1 cellular context compared by ENCODE assay signal in genomic region chr15:40282144-40282869, GRCh38.
TF ChIP-seq lines count a peak whose summit lies in the region.

No MANE protein-coding gene starts in this region.

TF ChIP-seq in HepG2, 621 proteins besides CTCF, POLR2A, EP300 and RAD21 (continued from another document and continues in another):
- TF ChIP-seq, protein P1, sequence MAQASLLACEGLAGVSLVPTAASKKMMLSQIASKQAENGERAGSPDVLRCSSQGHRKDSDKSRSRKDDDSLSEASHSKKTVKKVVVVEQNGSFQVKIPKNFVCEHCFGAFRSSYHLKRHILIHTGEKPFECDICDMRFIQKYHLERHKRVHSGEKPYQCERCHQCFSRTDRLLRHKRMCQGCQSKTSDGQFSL (CRISPR knock-in tag; IDR thresholded peaks at IDR 0.05), result no peak
- TF ChIP-seq CERS6 (CRISPR knock-in tag; IDR thresholded peaks at IDR 0.05), result no peak
- no peak for TF ChIP-seq ZBTB39 (CRISPR knock-in tag; IDR thresholded peaks at IDR 0.05)
- no peak for TF ChIP-seq ZNF292 (CRISPR knock-in tag; IDR thresholded peaks at IDR 0.05; ENCODE audit: borderline replicate concordance, low read depth)
- TF ChIP-seq, protein P2, sequence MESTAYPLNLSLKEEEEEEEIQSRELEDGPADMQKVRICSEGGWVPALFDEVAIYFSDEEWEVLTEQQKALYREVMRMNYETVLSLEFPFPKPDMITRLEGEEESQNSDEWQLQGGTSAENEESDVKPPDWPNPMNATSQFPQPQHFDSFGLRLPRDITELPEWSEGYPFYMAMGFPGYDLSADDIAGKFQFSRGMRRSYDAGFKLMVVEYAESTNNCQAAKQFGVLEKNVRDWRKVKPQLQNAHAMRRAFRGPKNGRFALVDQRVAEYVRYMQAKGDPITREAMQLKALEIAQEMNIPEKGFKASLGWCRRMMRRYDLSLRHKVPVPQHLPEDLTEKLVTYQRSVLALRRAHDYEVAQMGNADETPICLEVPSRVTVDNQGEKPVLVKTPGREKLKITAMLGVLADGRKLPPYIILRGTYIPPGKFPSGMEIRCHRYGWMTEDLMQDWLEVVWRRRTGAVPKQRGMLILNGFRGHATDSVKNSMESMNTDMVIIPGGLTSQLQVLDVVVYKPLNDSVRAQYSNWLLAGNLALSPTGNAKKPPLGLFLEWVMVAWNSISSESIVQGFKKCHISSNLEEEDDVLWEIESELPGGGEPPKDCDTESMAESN (CRISPR knock-in tag; conservative IDR thresholded peaks at IDR 0.05), result no peak
- no peak for TF ChIP-seq PHB2 (IDR thresholded peaks at IDR 0.05; ENCODE audit: partially characterized antibody)
- no peak for TF ChIP-seq ZNF383 (CRISPR knock-in tag; IDR thresholded peaks at IDR 0.05; ENCODE audit: borderline replicate concordance)
- TF ChIP-seq ZNF639 (CRISPR knock-in tag; conservative IDR thresholded peaks at IDR 0.05), result no peak
- TF ChIP-seq ZNF10 (CRISPR knock-in tag; IDR thresholded peaks at IDR 0.05; ENCODE audit: borderline replicate concordance, low read depth), result no peak
- no peak for TF ChIP-seq ZNF558 (CRISPR knock-in tag; IDR thresholded peaks at IDR 0.05; ENCODE audit: borderline replicate concordance)
- no peak for TF ChIP-seq SALL2 (CRISPR knock-in tag; IDR thresholded peaks at IDR 0.05)
- TF ChIP-seq, protein P3, sequence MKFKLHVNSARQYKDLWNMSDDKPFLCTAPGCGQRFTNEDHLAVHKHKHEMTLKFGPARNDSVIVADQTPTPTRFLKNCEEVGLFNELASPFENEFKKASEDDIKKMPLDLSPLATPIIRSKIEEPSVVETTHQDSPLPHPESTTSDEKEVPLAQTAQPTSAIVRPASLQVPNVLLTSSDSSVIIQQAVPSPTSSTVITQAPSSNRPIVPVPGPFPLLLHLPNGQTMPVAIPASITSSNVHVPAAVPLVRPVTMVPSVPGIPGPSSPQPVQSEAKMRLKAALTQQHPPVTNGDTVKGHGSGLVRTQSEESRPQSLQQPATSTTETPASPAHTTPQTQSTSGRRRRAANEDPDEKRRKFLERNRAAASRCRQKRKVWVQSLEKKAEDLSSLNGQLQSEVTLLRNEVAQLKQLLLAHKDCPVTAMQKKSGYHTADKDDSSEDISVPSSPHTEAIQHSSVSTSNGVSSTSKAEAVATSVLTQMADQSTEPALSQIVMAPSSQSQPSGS (CRISPR knock-in tag; IDR thresholded peaks at IDR 0.05), result no peak
- peak; percentile 34; the same call in 1 of the 2 replicates for TF ChIP-seq BRCA1 (CRISPR knock-in tag; IDR thresholded peaks at IDR 0.05)
- 0 out of 2 replicates have a peak, but pooled peaks have one; percentile 31 for TF ChIP-seq MXD3 (CRISPR knock-in tag; IDR thresholded peaks at IDR 0.05)
- no peak for TF ChIP-seq ZNF251 (CRISPR knock-in tag; IDR thresholded peaks at IDR 0.05)
- TF ChIP-seq HNRNPL (IDR thresholded peaks at IDR 0.05; ENCODE audit: low read depth, low read length), result no peak
- TF ChIP-seq ZBTB33 (CRISPR knock-in tag; IDR thresholded peaks at IDR 0.05), result no peak
- TF ChIP-seq, protein P4, sequence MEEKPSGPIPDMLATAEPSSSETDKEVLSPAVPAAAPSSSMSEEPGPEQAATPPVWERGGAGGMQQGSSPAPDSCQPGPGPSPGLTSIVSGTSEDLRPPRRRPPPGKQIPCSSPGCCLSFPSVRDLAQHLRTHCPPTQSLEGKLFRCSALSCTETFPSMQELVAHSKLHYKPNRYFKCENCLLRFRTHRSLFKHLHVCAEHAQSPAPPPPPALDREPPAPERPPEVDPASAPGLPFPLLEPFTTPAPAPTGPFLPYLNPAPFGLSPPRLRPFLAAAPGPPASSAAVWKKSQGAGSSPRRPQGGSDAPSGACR (CRISPR knock-in tag; IDR thresholded peaks at IDR 0.05), result no peak
- no peak for TF ChIP-seq HOXA7 (CRISPR knock-in tag; IDR thresholded peaks at IDR 0.05)
- TF ChIP-seq ZNF124 (CRISPR knock-in tag; IDR thresholded peaks at IDR 0.05), result no peak
- no peak for TF ChIP-seq ZNF160 (CRISPR knock-in tag; IDR thresholded peaks at IDR 0.05)
- TF ChIP-seq MIER2 (CRISPR knock-in tag; IDR thresholded peaks at IDR 0.05), result no peak
- TF ChIP-seq ZMYM3 (CRISPR knock-in tag; IDR thresholded peaks at IDR 0.05), result no peak
- TF ChIP-seq, protein P5, sequence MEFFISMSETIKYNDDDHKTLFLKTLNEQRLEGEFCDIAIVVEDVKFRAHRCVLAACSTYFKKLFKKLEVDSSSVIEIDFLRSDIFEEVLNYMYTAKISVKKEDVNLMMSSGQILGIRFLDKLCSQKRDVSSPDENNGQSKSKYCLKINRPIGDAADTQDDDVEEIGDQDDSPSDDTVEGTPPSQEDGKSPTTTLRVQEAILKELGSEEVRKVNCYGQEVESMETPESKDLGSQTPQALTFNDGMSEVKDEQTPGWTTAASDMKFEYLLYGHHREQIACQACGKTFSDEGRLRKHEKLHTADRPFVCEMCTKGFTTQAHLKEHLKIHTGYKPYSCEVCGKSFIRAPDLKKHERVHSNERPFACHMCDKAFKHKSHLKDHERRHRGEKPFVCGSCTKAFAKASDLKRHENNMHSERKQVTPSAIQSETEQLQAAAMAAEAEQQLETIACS (CRISPR knock-in tag; IDR thresholded peaks at IDR 0.05), result peak; percentile 89
- TF ChIP-seq ZMYM4 (CRISPR knock-in tag; IDR thresholded peaks at IDR 0.05), result 0 out of 2 replicates have a peak, but pooled peaks have one; percentile 21
- TF ChIP-seq HMGA1 (CRISPR knock-in tag; conservative IDR thresholded peaks at IDR 0.05), result no peak
- no peak for TF ChIP-seq ZBTB1 (CRISPR knock-in tag; IDR thresholded peaks at IDR 0.05; ENCODE audit: borderline replicate concordance)
- TF ChIP-seq, protein P6, sequence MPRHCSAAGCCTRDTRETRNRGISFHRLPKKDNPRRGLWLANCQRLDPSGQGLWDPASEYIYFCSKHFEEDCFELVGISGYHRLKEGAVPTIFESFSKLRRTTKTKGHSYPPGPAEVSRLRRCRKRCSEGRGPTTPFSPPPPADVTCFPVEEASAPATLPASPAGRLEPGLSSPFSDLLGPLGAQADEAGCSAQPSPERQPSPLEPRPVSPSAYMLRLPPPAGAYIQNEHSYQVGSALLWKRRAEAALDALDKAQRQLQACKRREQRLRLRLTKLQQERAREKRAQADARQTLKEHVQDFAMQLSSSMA (CRISPR knock-in tag; IDR thresholded peaks at IDR 0.05), result no peak; the same call in 1 of the 2 replicates
- no peak for TF ChIP-seq SIX4 (CRISPR knock-in tag; IDR thresholded peaks at IDR 0.05)
- no peak for TF ChIP-seq FOXA3 (CRISPR knock-in tag; IDR thresholded peaks at IDR 0.05)
- TF ChIP-seq, protein P7, sequence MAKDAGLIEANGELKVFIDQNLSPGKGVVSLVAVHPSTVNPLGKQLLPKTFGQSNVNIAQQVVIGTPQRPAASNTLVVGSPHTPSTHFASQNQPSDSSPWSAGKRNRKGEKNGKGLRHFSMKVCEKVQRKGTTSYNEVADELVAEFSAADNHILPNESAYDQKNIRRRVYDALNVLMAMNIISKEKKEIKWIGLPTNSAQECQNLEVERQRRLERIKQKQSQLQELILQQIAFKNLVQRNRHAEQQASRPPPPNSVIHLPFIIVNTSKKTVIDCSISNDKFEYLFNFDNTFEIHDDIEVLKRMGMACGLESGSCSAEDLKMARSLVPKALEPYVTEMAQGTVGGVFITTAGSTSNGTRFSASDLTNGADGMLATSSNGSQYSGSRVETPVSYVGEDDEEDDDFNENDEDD (CRISPR knock-in tag; IDR thresholded peaks at IDR 0.05; ENCODE audit: borderline replicate concordance), result peak; percentile 35; the same call in 1 of the 2 replicates
- TF ChIP-seq ZNF644 (CRISPR knock-in tag; IDR thresholded peaks at IDR 0.05; ENCODE audit: low read depth), result no peak
- no peak for TF ChIP-seq SOX13 (IDR thresholded peaks at IDR 0.05)
- no peak for TF ChIP-seq SOX13 (CRISPR knock-in tag; conservative IDR thresholded peaks at IDR 0.05 in 1 of 2, IDR thresholded peaks at IDR 0.05 in 1 of 2)
- no peak for TF ChIP-seq ZNF234 (CRISPR knock-in tag; conservative IDR thresholded peaks at IDR 0.05)
- 0 out of 2 replicates have a peak, but pooled peaks have one; percentile 8 for TF ChIP-seq HNF4G (IDR thresholded peaks at IDR 0.05; ENCODE audit: borderline replicate concordance, low read depth, low read length)
- no peak for TF ChIP-seq HNF4G (CRISPR knock-in tag; IDR thresholded peaks at IDR 0.05; ENCODE audit: borderline replicate concordance, low read depth)
- TF ChIP-seq, protein P8, sequence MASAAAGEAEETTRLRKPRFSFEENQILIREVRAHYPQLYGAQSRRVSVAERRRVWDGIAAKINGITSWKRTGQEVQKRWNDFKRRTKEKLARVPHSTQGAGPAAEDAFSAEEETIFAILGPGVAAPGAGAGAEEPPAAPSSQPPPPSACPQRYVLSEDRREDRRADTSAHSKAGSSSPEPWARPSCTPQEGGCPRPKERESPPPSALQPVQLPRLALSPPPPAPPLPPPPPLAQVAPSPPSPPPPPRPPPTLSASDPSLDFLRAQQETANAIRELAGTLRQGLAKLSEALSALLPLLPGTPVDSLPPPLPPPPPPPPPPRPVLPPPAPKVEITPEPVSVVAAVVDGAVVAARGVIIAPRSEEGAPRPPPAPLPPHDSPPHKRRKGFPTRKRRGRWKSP (CRISPR knock-in tag; IDR thresholded peaks at IDR 0.05), result no peak
- TF ChIP-seq EEA1 (CRISPR knock-in tag; IDR thresholded peaks at IDR 0.05; ENCODE audit: borderline replicate concordance), result 0 out of 2 replicates have a peak, but pooled peaks have one; percentile 35
- TF ChIP-seq, protein P9, sequence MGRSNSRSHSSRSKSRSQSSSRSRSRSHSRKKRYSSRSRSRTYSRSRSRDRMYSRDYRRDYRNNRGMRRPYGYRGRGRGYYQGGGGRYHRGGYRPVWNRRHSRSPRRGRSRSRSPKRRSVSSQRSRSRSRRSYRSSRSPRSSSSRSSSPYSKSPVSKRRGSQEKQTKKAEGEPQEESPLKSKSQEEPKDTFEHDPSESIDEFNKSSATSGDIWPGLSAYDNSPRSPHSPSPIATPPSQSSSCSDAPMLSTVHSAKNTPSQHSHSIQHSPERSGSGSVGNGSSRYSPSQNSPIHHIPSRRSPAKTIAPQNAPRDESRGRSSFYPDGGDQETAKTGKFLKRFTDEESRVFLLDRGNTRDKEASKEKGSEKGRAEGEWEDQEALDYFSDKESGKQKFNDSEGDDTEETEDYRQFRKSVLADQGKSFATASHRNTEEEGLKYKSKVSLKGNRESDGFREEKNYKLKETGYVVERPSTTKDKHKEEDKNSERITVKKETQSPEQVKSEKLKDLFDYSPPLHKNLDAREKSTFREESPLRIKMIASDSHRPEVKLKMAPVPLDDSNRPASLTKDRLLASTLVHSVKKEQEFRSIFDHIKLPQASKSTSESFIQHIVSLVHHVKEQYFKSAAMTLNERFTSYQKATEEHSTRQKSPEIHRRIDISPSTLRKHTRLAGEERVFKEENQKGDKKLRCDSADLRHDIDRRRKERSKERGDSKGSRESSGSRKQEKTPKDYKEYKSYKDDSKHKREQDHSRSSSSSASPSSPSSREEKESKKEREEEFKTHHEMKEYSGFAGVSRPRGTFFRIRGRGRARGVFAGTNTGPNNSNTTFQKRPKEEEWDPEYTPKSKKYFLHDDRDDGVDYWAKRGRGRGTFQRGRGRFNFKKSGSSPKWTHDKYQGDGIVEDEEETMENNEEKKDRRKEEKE (IDR thresholded peaks at IDR 0.05), result no peak
- no peak for TF ChIP-seq SNAI1 (CRISPR knock-in tag; IDR thresholded peaks at IDR 0.05; ENCODE audit: borderline replicate concordance)
- TF ChIP-seq KAT2B (IDR thresholded peaks at IDR 0.05; ENCODE audit: borderline replicate concordance, low read depth, low read length), result no peak
- no peak for TF ChIP-seq CHD2 (IDR thresholded peaks at IDR 0.05; ENCODE audit: low read depth, low read length)
- no peak for TF ChIP-seq ZKSCAN1 (IDR thresholded peaks at IDR 0.05; ENCODE audit: low read length)
- TF ChIP-seq ARID2 (CRISPR knock-in tag; IDR thresholded peaks at IDR 0.05; ENCODE audit: borderline replicate concordance), result no peak
